ENCODE assay signal across 30 cellular contexts in genomic region chrX:151724563-151725337, GRCh38. TPM values are rescaled to one million over a fixed set of nuclear protein-coding genes. Genes with fewer than 3 reads are reported as not detected.
"Had no signal": no experiment of that assay in that cellular context is flagged by ENCODE, and none has a peak within 500 bp of the region (broad histone marks: within the 10 kb centered on the region; RNA-seq: fewer than 3 reads in every experiment).

No MANE protein-coding gene starts in this region.

- H3K4me1 ChIP-seq: colonic mucosa, foreskin keratinocyte, neural progenitor cell, psoas muscle, sigmoid colon, spleen, uterus had no signal

- ATAC-seq: activated CD8-positive, alpha-beta T cell treated with anti-CD3 and anti-CD28 coated beads for 36 hours; foreskin keratinocyte; naive thymus-derived CD4-positive, alpha-beta T cell; psoas muscle; stimulated activated memory B cell treated with anti-CD40 and anti-IgM and Interleukin-4, amounts not matched to agents 10 μg/mL and 1 μg/mL and 100 μg/mL, for 72 hours had no signal

- H3K4me3 Mint-ChIP-seq: activated CD8-positive, alpha-beta T cell treated with anti-CD3 and anti-CD28 coated beads for 36 hours; activated naive CD8-positive, alpha-beta T cell treated with anti-CD3 and anti-CD28 coated beads, Interleukin-2, amount 10 ng/mL, durations not matched to agents 7 days and 5 days; activated T-cell treated with anti-CD3 and anti-CD28 coated beads, Interleukin-2, amount 50 U/mL, for 24 hours; memory B cell; naive thymus-derived CD4-positive, alpha-beta T cell; neural progenitor cell; stimulated activated memory B cell treated with anti-CD40 and anti-IgM and Interleukin-4, amounts not matched to agents 10 μg/mL and 1 μg/mL and 100 μg/mL, for 72 hours had no signal

- H3K4me1 Mint-ChIP-seq: activated naive CD8-positive, alpha-beta T cell treated with anti-CD3 and anti-CD28 coated beads, Interleukin-2, amount 10 ng/mL, durations not matched to agents 7 days and 5 days; memory B cell; naive thymus-derived CD4-positive, alpha-beta T cell; neural progenitor cell; stimulated activated memory B cell treated with anti-CD40 and anti-IgM and Interleukin-4, amounts not matched to agents 10 μg/mL and 1 μg/mL and 100 μg/mL, for 72 hours had no signal

- H3K9me3 Mint-ChIP-seq: activated CD8-positive, alpha-beta T cell treated with anti-CD3 and anti-CD28 coated beads for 36 hours; activated naive CD8-positive, alpha-beta T cell treated with anti-CD3 and anti-CD28 coated beads, Interleukin-2, amount 10 ng/mL, durations not matched to agents 7 days and 5 days; activated T-cell treated with anti-CD3 and anti-CD28 coated beads, Interleukin-2, amount 50 U/mL, for 24 hours; activated T-helper 2 cell treated with anti-CD3 and anti-CD28 coated beads, Interferon-gamma antibody, Interleukin-2, Interleukin-4, amounts not matched to agents 10 μg/mL and 5 μg/mL and 100 μg/mL, durations not matched to agents 14 hours and 24 hours and 36 hours; memory B cell; naive thymus-derived CD4-positive, alpha-beta T cell; stimulated activated memory B cell treated with anti-CD40 and anti-IgM and Interleukin-4, amounts not matched to agents 10 μg/mL and 1 μg/mL and 100 μg/mL, for 72 hours had no signal

- H3K27ac Mint-ChIP-seq: activated CD8-positive, alpha-beta T cell treated with anti-CD3 and anti-CD28 coated beads for 36 hours; activated naive CD8-positive, alpha-beta T cell treated with anti-CD3 and anti-CD28 coated beads, Interleukin-2, amount 10 ng/mL, durations not matched to agents 7 days and 5 days; activated T-cell treated with anti-CD3 and anti-CD28 coated beads, Interleukin-2, amount 50 U/mL, for 24 hours; activated T-helper 2 cell treated with anti-CD3 and anti-CD28 coated beads, Interferon-gamma antibody, Interleukin-2, Interleukin-4, amounts not matched to agents 10 μg/mL and 5 μg/mL and 100 μg/mL, durations not matched to agents 14 hours and 24 hours and 36 hours; memory B cell; naive thymus-derived CD4-positive, alpha-beta T cell; neural progenitor cell; stimulated activated memory B cell treated with anti-CD40 and anti-IgM and Interleukin-4, amounts not matched to agents 10 μg/mL and 1 μg/mL and 100 μg/mL, for 72 hours had no signal

- H3K9me3 ChIP-seq: colonic mucosa, psoas muscle, sigmoid colon, spleen, uterus had no signal

- H3K27me3 ChIP-seq: colonic mucosa, foreskin keratinocyte, neural progenitor cell, sigmoid colon, spleen, uterus had no signal

- H3K36me3 ChIP-seq: colonic mucosa, neural progenitor cell, sigmoid colon, spleen, uterus had no signal

- H3K27ac ChIP-seq: colonic mucosa, foreskin keratinocyte, neural progenitor cell, psoas muscle, sigmoid colon, spleen, uterus had no signal

- DNase-seq: activated CD4-positive, alpha-beta T cell treated with anti-CD3 and anti-CD28 coated beads for 48 hours; activated CD4-positive, CD25-positive, alpha-beta regulatory T cell; activated CD8-positive, alpha-beta T cell treated with anti-CD3 and anti-CD28 coated beads for 36 hours; activated naive CD4-positive, alpha-beta T cell treated with Interleukin-2 at 50 U/mL for 16 hours; activated naive CD8-positive, alpha-beta T cell treated with anti-CD3 and anti-CD28 coated beads, Interleukin-2, amount 10 ng/mL, durations not matched to agents 7 days and 5 days; amygdala; caudate nucleus; colonic mucosa; foreskin keratinocyte; glutamatergic neuron; hypothalamus; naive thymus-derived CD4-positive, alpha-beta T cell; psoas muscle; sigmoid colon; stimulated activated CD4-positive, alpha-beta T cell treated with anti-CD3 and anti-CD28 coated beads, Interleukin-4, amount 100 ng/mL, for 4 hours; SW 1271; uterus had no signal

- H3K4me3 ChIP-seq: colonic mucosa, neural progenitor cell, psoas muscle, sigmoid colon, spleen, uterus had no signal

- H3K27me3 Mint-ChIP-seq: activated CD8-positive, alpha-beta T cell treated with anti-CD3 and anti-CD28 coated beads for 36 hours; naive thymus-derived CD4-positive, alpha-beta T cell had no signal

- H3K36me3 Mint-ChIP-seq: activated naive CD8-positive, alpha-beta T cell treated with anti-CD3 and anti-CD28 coated beads, Interleukin-2, amount 10 ng/mL, durations not matched to agents 7 days and 5 days; memory B cell; naive thymus-derived CD4-positive, alpha-beta T cell; neural progenitor cell; stimulated activated memory B cell treated with anti-CD40 and anti-IgM and Interleukin-4, amounts not matched to agents 10 μg/mL and 1 μg/mL and 100 μg/mL, for 72 hours had no signal

RNA-seq across cellular contexts. Expression of gene FATE1, which starts 8.9 kb away (rescaled TPM):
- total RNA-seq: activated CD8-positive, alpha-beta T cell treated with anti-CD3 and anti-CD28 coated beads for 36 hours; activated naive CD8-positive, alpha-beta T cell treated with anti-CD3 and anti-CD28 coated beads, Interleukin-2, amount 10 ng/mL, durations not matched to agents 7 days and 5 days; activated T-helper 2 cell treated with anti-CD3 and anti-CD28 coated beads, Interferon-gamma antibody, Interleukin-2, Interleukin-4, amounts not matched to agents 10 μg/mL and 5 μg/mL and 100 μg/mL, durations not matched to agents 14 hours and 24 hours and 36 hours; colonic mucosa; epithelial cell of proximal tubule; fibroblast of lung; foreskin keratinocyte; kidney epithelial cell; liver; naive thymus-derived CD4-positive, alpha-beta T cell; osteoblast; sigmoid colon; spleen; T-helper 2 cell treated with Interferon-gamma antibody and Interleukin-4, amounts not matched to agents 100 ng/mL and 5 ng/mL, for 36 hours; uterus had no signal

RNA-seq across cellular contexts. Expression of gene CNGA2, which starts 9.8 kb away (rescaled TPM):
- total RNA-seq: activated CD8-positive, alpha-beta T cell treated with anti-CD3 and anti-CD28 coated beads for 36 hours; activated naive CD8-positive, alpha-beta T cell treated with anti-CD3 and anti-CD28 coated beads, Interleukin-2, amount 10 ng/mL, durations not matched to agents 7 days and 5 days; activated T-helper 2 cell treated with anti-CD3 and anti-CD28 coated beads, Interferon-gamma antibody, Interleukin-2, Interleukin-4, amounts not matched to agents 10 μg/mL and 5 μg/mL and 100 μg/mL, durations not matched to agents 14 hours and 24 hours and 36 hours; colonic mucosa; epithelial cell of proximal tubule; fibroblast of lung; foreskin keratinocyte; kidney epithelial cell; liver; mucosa of gallbladder; naive thymus-derived CD4-positive, alpha-beta T cell; osteoblast; psoas muscle; sigmoid colon; spleen; T-helper 2 cell treated with Interferon-gamma antibody and Interleukin-4, amounts not matched to agents 100 ng/mL and 5 ng/mL, for 36 hours; uterus had no signal

RNA-seq across cellular contexts. Expression of gene PRRG3, which starts 29.5 kb away (rescaled TPM):
- total RNA-seq: activated CD8-positive, alpha-beta T cell treated with anti-CD3 and anti-CD28 coated beads for 36 hours; activated naive CD8-positive, alpha-beta T cell treated with anti-CD3 and anti-CD28 coated beads, Interleukin-2, amount 10 ng/mL, durations not matched to agents 7 days and 5 days; activated T-helper 2 cell treated with anti-CD3 and anti-CD28 coated beads, Interferon-gamma antibody, Interleukin-2, Interleukin-4, amounts not matched to agents 10 μg/mL and 5 μg/mL and 100 μg/mL, durations not matched to agents 14 hours and 24 hours and 36 hours; epithelial cell of proximal tubule; foreskin keratinocyte; naive thymus-derived CD4-positive, alpha-beta T cell; T-helper 2 cell treated with Interferon-gamma antibody and Interleukin-4, amounts not matched to agents 100 ng/mL and 5 ng/mL, for 36 hours had no signal
